In genomic region chr2:240219208-240219890, GRCh38 we compare ENCODE assay signal across 18 cellular contexts.
"Had no signal": no experiment of that assay in that cellular context is flagged by ENCODE, and none has a peak within 500 bp of the region (broad histone marks: within the 10 kb centered on the region; RNA-seq: fewer than 3 reads in every experiment).

No MANE protein-coding gene starts in this region.

- H2AFZ ChIP-seq: hepatocyte had no signal

- H3K27ac ChIP-seq: ascending aorta, epithelial cell of prostate, foreskin keratinocyte, hepatocyte, upper lobe of left lung had no signal

- H3K4me1 Mint-ChIP-seq: activated naive CD4-positive, alpha-beta T cell treated with anti-CD3 and anti-CD28 coated beads, Interleukin-2, amount 50 U/mL, for 24 hours had no signal

- H3K79me2 ChIP-seq: hepatocyte had no signal

- H3K36me3 ChIP-seq: ascending aorta, upper lobe of left lung had no signal

- H3K27ac Mint-ChIP-seq: activated naive CD4-positive, alpha-beta T cell treated with anti-CD3 and anti-CD28 coated beads, Interleukin-2, amount 50 U/mL, for 24 hours; activated T-cell treated with anti-CD3 and anti-CD28 coated beads, Interleukin-2, amount 50 U/mL, for 24 hours; activated T-helper 2 cell treated with anti-CD3 and anti-CD28 coated beads, Interferon-gamma antibody, Interleukin-2, Interleukin-4, amounts not matched to agents 10 μg/mL and 5 μg/mL and 100 μg/mL, durations not matched to agents 14 hours and 24 hours and 36 hours; stimulated activated naive CD8-positive, alpha-beta T cell treated with anti-CD3 and anti-CD28 coated beads, Interleukin-15, Interleukin-2, amounts not matched to agents 100 ng/mL and 50 ng/mL, for 24 hours; T-helper 1 cell treated with Interleukin-12 subunit alpha and Interleukin-12 subunit beta and Interleukin-4 antibody, amounts not matched to agents 30 μg/mL and 1 μg/mL, for 36 hours had no signal

- H3K4me3 ChIP-seq: ascending aorta, hepatocyte, lung, upper lobe of left lung had no signal

- H3K36me3 Mint-ChIP-seq: activated naive CD4-positive, alpha-beta T cell treated with anti-CD3 and anti-CD28 coated beads, Interleukin-2, amount 50 U/mL, for 24 hours; mesothelial cell of epicardium had no signal

- H3K4me3 Mint-ChIP-seq: activated naive CD4-positive, alpha-beta T cell treated with anti-CD3 and anti-CD28 coated beads, Interleukin-2, amount 50 U/mL, for 24 hours; activated T-cell treated with anti-CD3 and anti-CD28 coated beads, Interleukin-2, amount 50 U/mL, for 24 hours; mesothelial cell of epicardium; nephron; stimulated activated naive CD8-positive, alpha-beta T cell treated with anti-CD3 and anti-CD28 coated beads, Interleukin-15, Interleukin-2, amounts not matched to agents 100 ng/mL and 50 ng/mL, for 24 hours; T-helper 1 cell treated with Interleukin-12 subunit alpha and Interleukin-12 subunit beta and Interleukin-4 antibody, amounts not matched to agents 30 μg/mL and 1 μg/mL, for 36 hours had no signal

- H3K9me3 Mint-ChIP-seq: activated naive CD4-positive, alpha-beta T cell treated with anti-CD3 and anti-CD28 coated beads, Interleukin-2, amount 50 U/mL, for 24 hours; activated T-cell treated with anti-CD3 and anti-CD28 coated beads, Interleukin-2, amount 50 U/mL, for 24 hours; activated T-helper 2 cell treated with anti-CD3 and anti-CD28 coated beads, Interferon-gamma antibody, Interleukin-2, Interleukin-4, amounts not matched to agents 10 μg/mL and 5 μg/mL and 100 μg/mL, durations not matched to agents 14 hours and 24 hours and 36 hours; stimulated activated naive CD8-positive, alpha-beta T cell treated with anti-CD3 and anti-CD28 coated beads, Interleukin-15, Interleukin-2, amounts not matched to agents 100 ng/mL and 50 ng/mL, for 24 hours; T-helper 1 cell treated with Interleukin-12 subunit alpha and Interleukin-12 subunit beta and Interleukin-4 antibody, amounts not matched to agents 30 μg/mL and 1 μg/mL, for 36 hours had no signal

- H3K4me2 ChIP-seq: hepatocyte had no signal

- H3K4me1 ChIP-seq: ascending aorta, foreskin keratinocyte, upper lobe of left lung had no signal

- ATAC-seq: activated CD4-positive, CD25-positive, alpha-beta regulatory T cell treated with anti-CD3 and anti-CD28 coated beads, Interleukin-2, amount 50 U/mL, for 24 hours; left colon had no signal

- H3K27me3 ChIP-seq: ascending aorta, hepatocyte, upper lobe of left lung had no signal

- H3K9me3 ChIP-seq: ascending aorta, upper lobe of left lung had no signal

- DNase-seq: activated T-cell treated with anti-CD3 and anti-CD28 coated beads, Interleukin-2, amount 50 U/mL, for 24 hours; cerebellar nuclear complex; effector memory CD4-positive, alpha-beta T cell; foreskin keratinocyte; left colon; stimulated activated CD4-positive, alpha-beta T cell treated with anti-CD3 and anti-CD28 coated beads, Interleukin-2, amount 100 ng/mL, for 48 hours had no signal
